ENCODE assay signal across 12 cellular contexts in genomic region chr7:70570029-70570428, GRCh38.
"Had no signal": no experiment of that assay in that cellular context is flagged by ENCODE, and none has a peak within 500 bp of the region (broad histone marks: within the 10 kb centered on the region; RNA-seq: fewer than 3 reads in every experiment).

No MANE protein-coding gene starts in this region.

- H3K9me3 Mint-ChIP-seq: activated CD8-positive, alpha-beta T cell treated with anti-CD3 and anti-CD28 coated beads for 36 hours; activated T-helper 1 cell treated with anti-CD3 and anti-CD28 coated beads, Interleukin-12 subunit alpha, Interleukin-12 subunit beta, Interleukin-2, Interleukin-4 antibody, amounts not matched to agents 30 ng/mL and 10 ng/mL and 1 ng/mL, durations not matched to agents 14 hours and 24 hours and 36 hours; natural killer cell treated with Interleukin-12 subunit alpha and Interleukin-12 subunit beta and Interleukin-15 and Interleukin-18, amount 100 ng/mL, for 72 hours had no signal

- H3K4me3 ChIP-seq: colonic mucosa, tibial artery, uterus had no signal

- ATAC-seq: activated CD8-positive, alpha-beta T cell treated with anti-CD3 and anti-CD28 coated beads for 36 hours; natural killer cell treated with Interleukin-12 subunit alpha and Interleukin-12 subunit beta and Interleukin-15 and Interleukin-18, amount 100 ng/mL, for 72 hours had no signal

- H3K36me3 ChIP-seq: colonic mucosa, tibial artery, uterus had no signal

- H3K9me3 ChIP-seq: colonic mucosa, tibial artery, uterus had no signal

- H3K36me3 Mint-ChIP-seq: natural killer cell treated with Interleukin-12 subunit alpha and Interleukin-12 subunit beta and Interleukin-15 and Interleukin-18, amount 100 ng/mL, for 72 hours had no signal

- H3K27me3 Mint-ChIP-seq: activated CD8-positive, alpha-beta T cell treated with anti-CD3 and anti-CD28 coated beads for 36 hours; natural killer cell treated with Interleukin-12 subunit alpha and Interleukin-12 subunit beta and Interleukin-15 and Interleukin-18, amount 100 ng/mL, for 72 hours had no signal

- H3K27me3 ChIP-seq: colonic mucosa, tibial artery, uterus had no signal

- DNase-seq: activated CD8-positive, alpha-beta T cell treated with anti-CD3 and anti-CD28 coated beads for 36 hours; activated naive CD4-positive, alpha-beta T cell treated with Interleukin-2 at 50 U/mL for 16 hours; hypothalamus; left colon; mammary epithelial cell; small intestine; T-helper 9 cell; tibial artery; uterus had no signal

- H3K27ac Mint-ChIP-seq: activated CD8-positive, alpha-beta T cell treated with anti-CD3 and anti-CD28 coated beads for 36 hours; activated T-helper 1 cell treated with anti-CD3 and anti-CD28 coated beads, Interleukin-12 subunit alpha, Interleukin-12 subunit beta, Interleukin-2, Interleukin-4 antibody, amounts not matched to agents 30 ng/mL and 10 ng/mL and 1 ng/mL, durations not matched to agents 14 hours and 24 hours and 36 hours; natural killer cell treated with Interleukin-12 subunit alpha and Interleukin-12 subunit beta and Interleukin-15 and Interleukin-18, amount 100 ng/mL, for 72 hours had no signal

- H3K27ac ChIP-seq: tibial artery, uterus had no signal

- H3K4me3 Mint-ChIP-seq: activated CD8-positive, alpha-beta T cell treated with anti-CD3 and anti-CD28 coated beads for 36 hours; activated T-helper 1 cell treated with anti-CD3 and anti-CD28 coated beads, Interleukin-12 subunit alpha, Interleukin-12 subunit beta, Interleukin-2, Interleukin-4 antibody, amounts not matched to agents 30 ng/mL and 10 ng/mL and 1 ng/mL, durations not matched to agents 14 hours and 24 hours and 36 hours; natural killer cell treated with Interleukin-12 subunit alpha and Interleukin-12 subunit beta and Interleukin-15 and Interleukin-18, amount 100 ng/mL, for 72 hours had no signal

- H3K4me1 ChIP-seq: colonic mucosa, tibial artery, uterus had no signal
